20 cellular contexts compared by ENCODE assay signal in genomic region chr9:70874451-70874850, GRCh38.
"Had no signal": no experiment of that assay in that cellular context is flagged by ENCODE, and none has a peak within 500 bp of the region (broad histone marks: within the 10 kb centered on the region; RNA-seq: fewer than 3 reads in every experiment).

No MANE protein-coding gene starts in this region.

- DNase-seq: activated CD4-positive, alpha-beta T cell treated with anti-CD3 and anti-CD28 coated beads for 1 hour; activated effector memory CD4-positive, alpha-beta T cell treated with anti-CD3 and anti-CD28 coated beads, Interleukin-2, amount 50 U/mL, for 16 hours; activated naive CD4-positive, alpha-beta T cell treated with anti-CD3 and anti-CD28 coated beads, Interleukin-2, amount 50 U/mL, for 16 hours; activated T-cell treated with anti-CD3 and anti-CD28 coated beads, Interleukin-2, amount 50 U/mL, for 72 hours; dorsolateral prefrontal cortex; islet precursor cell; lower lobe of right lung; pancreas; stimulated activated CD4-positive, alpha-beta T cell treated with anti-CD3 and anti-CD28 coated beads, Interleukin-4, amount 100 ng/mL, for 4 hours; SW 1271; T-helper 2 cell; testis; upper lobe of left lung had no signal

- H3K9me3 ChIP-seq: lower lobe of right lung, neutrophil, pancreas, testis, upper lobe of left lung had no signal

- H3K4me1 ChIP-seq: lower lobe of right lung, pancreas, upper lobe of left lung had no signal

- FAIRE-seq: astrocyte, pancreas had no signal

- H3K36me3 ChIP-seq: lower lobe of right lung, neutrophil, pancreas, upper lobe of left lung had no signal

- H3K27ac ChIP-seq: dorsolateral prefrontal cortex, hepatocyte, lower lobe of right lung, neutrophil, pancreas, testis, upper lobe of left lung, VCaP had no signal

- H2AFZ ChIP-seq: hepatocyte had no signal

- H3K4me3 ChIP-seq: dorsolateral prefrontal cortex, hepatocyte, lower lobe of right lung, pancreas, testis, upper lobe of left lung had no signal

- H3K27me3 ChIP-seq: dorsolateral prefrontal cortex, hepatocyte, neutrophil, pancreas, testis, upper lobe of left lung had no signal

- ATAC-seq: activated T-cell treated with anti-CD3 and anti-CD28 coated beads, Interleukin-2, amount 50 U/mL, for 72 hours; lower lobe of right lung; natural killer cell treated with Interleukin-12 subunit alpha and Interleukin-12 subunit beta and Interleukin-15 and Interleukin-18, amount 100 ng/mL, for 72 hours; pancreas; sciatic nerve; stimulated activated memory B cell treated with anti-CD40 and anti-IgM and Interleukin-4, amounts not matched to agents 10 μg/mL and 1 μg/mL and 100 μg/mL, for 72 hours had no signal

- H3K4me2 ChIP-seq: hepatocyte had no signal
